In genomic region chr10:129744896-129745750, GRCh38 we compare ENCODE assay signal across 14 cellular contexts.
"Had no signal": no experiment of that assay in that cellular context is flagged by ENCODE, and none has a peak within 500 bp of the region (broad histone marks: within the 10 kb centered on the region; RNA-seq: fewer than 3 reads in every experiment).

No MANE protein-coding gene starts in this region.

- DNase-seq: activated CD4-positive, alpha-beta T cell treated with anti-CD3 and anti-CD28 coated beads, Interleukin-2, amount 50 U/mL, for 1 hour; activated gamma-delta T cell; activated T-cell treated with anti-CD3 and anti-CD28 coated beads, Interleukin-2, amount 50 U/mL, for 4 hours; effector memory CD4-positive, alpha-beta T cell; foreskin fibroblast; lower lobe of right lung; stimulated activated CD8-positive, alpha-beta memory T cell treated with anti-CD3 and anti-CD28 coated beads, Interleukin-4, amount 100 ng/mL, for 48 hours; stimulated activated naive CD4-positive, alpha-beta T cell; T1000 had no signal

- H3K36me3 ChIP-seq: lower lobe of right lung had no signal

- H3K27me3 Mint-ChIP-seq: activated naive CD4-positive, alpha-beta T cell treated with anti-CD3 and anti-CD28 coated beads, Interleukin-2, amount 50 U/mL, for 24 hours; dendritic cell treated with granulocyte-macrophage colony-stimulating factor and Interleukin-4, amounts not matched to agents 40 ng/mL and 50 ng/mL, for 4 days; natural killer cell treated with Interleukin-12 subunit alpha and Interleukin-12 subunit beta and Interleukin-15 and Interleukin-18, amount 100 ng/mL, for 72 hours had no signal

- H3K4me3 ChIP-seq: lower lobe of right lung had no signal

- H3K27ac Mint-ChIP-seq: activated naive CD4-positive, alpha-beta T cell treated with anti-CD3 and anti-CD28 coated beads, Interleukin-2, amount 50 U/mL, for 24 hours; dendritic cell treated with granulocyte-macrophage colony-stimulating factor and Interleukin-4, amounts not matched to agents 40 ng/mL and 50 ng/mL, for 4 days; mesothelial cell of epicardium; natural killer cell treated with Interleukin-12 subunit alpha and Interleukin-12 subunit beta and Interleukin-15 and Interleukin-18, amount 100 ng/mL, for 72 hours had no signal

- H3K4me1 ChIP-seq: lower lobe of right lung, parathyroid adenoma had no signal

- H3K27ac ChIP-seq: lower lobe of right lung, parathyroid adenoma had no signal

- H3K4me1 Mint-ChIP-seq: activated naive CD4-positive, alpha-beta T cell treated with anti-CD3 and anti-CD28 coated beads, Interleukin-2, amount 50 U/mL, for 24 hours; mesothelial cell of epicardium had no signal

- ATAC-seq: activated T-cell treated with anti-CD3 and anti-CD28 coated beads, Interleukin-2, amount 50 U/mL, for 4 hours had no signal

- H3K4me3 Mint-ChIP-seq: activated naive CD4-positive, alpha-beta T cell treated with anti-CD3 and anti-CD28 coated beads, Interleukin-2, amount 50 U/mL, for 24 hours; activated T-cell treated with anti-CD3 and anti-CD28 coated beads, Interleukin-2, amount 50 U/mL, for 4 hours; dendritic cell treated with granulocyte-macrophage colony-stimulating factor and Interleukin-4, amounts not matched to agents 40 ng/mL and 50 ng/mL, for 4 days; mesothelial cell of epicardium; natural killer cell treated with Interleukin-12 subunit alpha and Interleukin-12 subunit beta and Interleukin-15 and Interleukin-18, amount 100 ng/mL, for 72 hours had no signal
